ENCODE assay signal across 8 cellular contexts in genomic region chr4:121307441-121308327, GRCh38.
DNase-seq lines count a peak whose midpoint lies in the region; ATAC-seq and TF ChIP-seq lines count a peak whose summit lies in the region.

No MANE protein-coding gene starts in this region.

- ATAC-seq in GM18498 (IDR thresholded peaks at IDR 0.05; ENCODE audit: unreplicated experiment) = peak; percentile 90
- peak; percentile 95 for ATAC-seq in HG02678 (IDR thresholded peaks at IDR 0.05; ENCODE audit: unreplicated experiment)

- peak; percentile 72 for TF ChIP-seq CTCF in AG09319 (IDR thresholded peaks at IDR 0.05; ENCODE audit: low read depth, low read length)
- TF ChIP-seq CTCF in NB4 (IDR thresholded peaks at IDR 0.05; ENCODE audit: low read depth, low read length) = peak; percentile 69
- peak; percentile 93 for TF ChIP-seq CTCF in fibroblast of pulmonary artery (IDR thresholded peaks at IDR 0.05; ENCODE audit: low read length, missing control alignments)

- H3K4me3 ChIP-seq in NB4 (ENCODE audit: low read depth, low read length) (no peak overlapping the region), fibroblast of pulmonary artery (replicated peaks; ENCODE audit: low read depth, low read length) (no peak overlapping the region)

- no peak for DNase-seq in AG09319 (ENCODE audit: extremely low read depth, low read depth)
- DNase-seq in NB4 (ENCODE audit: low read depth) = peak; percentile 69
- peak; percentile 58 for DNase-seq in activated CD4-positive, alpha-beta T cell treated with anti-CD3 and anti-CD28 coated beads for 48 hours
- DNase-seq in fibroblast of pulmonary artery (ENCODE audit: low read depth) = peak; percentile 75
- peak; percentile 52 for DNase-seq in stimulated activated CD4-positive, alpha-beta T cell treated with anti-CD3 and anti-CD28 coated beads, Interleukin-15, amount 100 ng/mL, for 24 hours
- DNase-seq in cerebellar nuclear complex (lab: John Stamatoyannopoulos, UW) = no peak

- no peak for TF ChIP-seq POLR2A in NB4 (IDR thresholded peaks at IDR 0.05; ENCODE audit: extremely low read depth, insufficient read length)

Comparison
In these comparisons a context has a peak if more than half of its experiments do, and no peak if none do; other contexts are left out.
1. DNase-seq: peak in NB4 (single experiment), activated CD4-positive, alpha-beta T cell treated with anti-CD3 and anti-CD28 coated beads for 48 hours (single experiment), fibroblast of pulmonary artery (single experiment) and stimulated activated CD4-positive, alpha-beta T cell treated with anti-CD3 and anti-CD28 coated beads, Interleukin-15, amount 100 ng/mL, for 24 hours (single experiment); none in AG09319 (single experiment) and cerebellar nuclear complex (0 of 2).
2. Peak in every context shown above with its lines, with median percentiles within 50 percentile points of each other: CTCF ChIP-seq.